1 cellular context compared by ENCODE assay signal in the genomic region with DNA sequence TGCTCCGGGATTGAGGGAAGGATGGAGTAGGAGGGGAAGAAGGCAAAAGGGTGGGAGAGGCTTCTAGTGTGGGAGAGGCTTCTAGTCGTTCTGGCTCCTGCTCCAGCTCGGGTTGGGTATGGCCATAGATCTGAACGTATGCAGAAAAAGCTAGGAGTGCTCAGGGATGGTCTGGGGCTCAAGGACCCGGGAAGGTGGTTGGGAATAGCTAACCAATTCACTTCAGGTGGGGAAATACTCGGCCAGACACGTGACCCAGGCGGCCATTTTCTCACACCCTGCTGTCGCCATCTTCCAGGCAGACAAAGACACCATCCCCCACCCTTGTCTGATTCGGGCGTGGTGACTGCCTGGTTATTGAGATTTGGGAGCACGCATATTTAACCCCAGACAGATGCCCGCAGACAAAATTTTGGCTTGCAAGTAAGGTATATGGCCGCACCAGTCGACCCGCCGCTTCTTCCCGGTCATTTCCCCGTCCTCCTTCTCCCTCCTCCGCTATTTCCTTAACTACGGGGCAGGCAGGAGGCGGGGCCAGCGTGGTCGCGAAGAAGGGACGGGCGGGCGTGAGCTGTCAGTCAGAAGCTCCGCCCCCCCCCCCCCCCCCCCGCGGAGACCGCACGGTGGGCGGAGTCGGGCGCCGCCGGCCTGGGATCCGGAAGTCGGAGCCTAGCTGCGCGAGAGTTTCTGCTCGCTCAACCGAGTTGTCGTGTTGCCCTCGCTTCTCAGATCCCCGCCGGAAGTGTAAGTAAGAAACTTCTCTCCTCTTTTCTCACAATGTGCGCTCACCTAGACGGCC.
A peak's percentile ranks its signal among the peaks of the same experiment; 100 is the strongest.
TF ChIP-seq lines count a peak whose summit lies in the region.

A gene with protein sequence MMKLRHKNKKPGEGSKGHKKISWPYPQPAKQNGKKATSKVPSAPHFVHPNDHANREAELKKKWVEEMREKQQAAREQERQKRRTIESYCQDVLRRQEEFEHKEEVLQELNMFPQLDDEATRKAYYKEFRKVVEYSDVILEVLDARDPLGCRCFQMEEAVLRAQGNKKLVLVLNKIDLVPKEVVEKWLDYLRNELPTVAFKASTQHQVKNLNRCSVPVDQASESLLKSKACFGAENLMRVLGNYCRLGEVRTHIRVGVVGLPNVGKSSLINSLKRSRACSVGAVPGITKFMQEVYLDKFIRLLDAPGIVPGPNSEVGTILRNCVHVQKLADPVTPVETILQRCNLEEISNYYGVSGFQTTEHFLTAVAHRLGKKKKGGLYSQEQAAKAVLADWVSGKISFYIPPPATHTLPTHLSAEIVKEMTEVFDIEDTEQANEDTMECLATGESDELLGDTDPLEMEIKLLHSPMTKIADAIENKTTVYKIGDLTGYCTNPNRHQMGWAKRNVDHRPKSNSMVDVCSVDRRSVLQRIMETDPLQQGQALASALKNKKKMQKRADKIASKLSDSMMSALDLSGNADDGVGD (plus strand): TSS at position 661 of the 799 bp plus-strand sequence. CDS start 2,348 bp downstream, outside the sequence.

TF ChIP-seq in HepG2, 621 proteins besides CTCF, POLR2A, EP300 and RAD21 (continued from another document and continues in another):
- TF ChIP-seq, protein P1, sequence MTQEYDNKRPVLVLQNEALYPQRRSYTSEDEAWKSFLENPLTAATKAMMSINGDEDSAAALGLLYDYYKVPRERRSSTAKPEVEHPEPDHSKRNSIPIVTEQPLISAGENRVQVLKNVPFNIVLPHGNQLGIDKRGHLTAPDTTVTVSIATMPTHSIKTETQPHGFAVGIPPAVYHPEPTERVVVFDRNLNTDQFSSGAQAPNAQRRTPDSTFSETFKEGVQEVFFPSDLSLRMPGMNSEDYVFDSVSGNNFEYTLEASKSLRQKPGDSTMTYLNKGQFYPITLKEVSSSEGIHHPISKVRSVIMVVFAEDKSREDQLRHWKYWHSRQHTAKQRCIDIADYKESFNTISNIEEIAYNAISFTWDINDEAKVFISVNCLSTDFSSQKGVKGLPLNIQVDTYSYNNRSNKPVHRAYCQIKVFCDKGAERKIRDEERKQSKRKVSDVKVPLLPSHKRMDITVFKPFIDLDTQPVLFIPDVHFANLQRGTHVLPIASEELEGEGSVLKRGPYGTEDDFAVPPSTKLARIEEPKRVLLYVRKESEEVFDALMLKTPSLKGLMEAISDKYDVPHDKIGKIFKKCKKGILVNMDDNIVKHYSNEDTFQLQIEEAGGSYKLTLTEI (CRISPR knock-in tag; conservative IDR thresholded peaks at IDR 0.05): no peak
- TF ChIP-seq GTF3A (CRISPR knock-in tag; conservative IDR thresholded peaks at IDR 0.05) (no peak), RAD51 (IDR thresholded peaks at IDR 0.05; ENCODE audit: borderline replicate concordance) (peak; percentile 64; the same call in 1 of the 2 replicates), DNMT3B (CRISPR knock-in tag; conservative IDR thresholded peaks at IDR 0.05) (no peak), PITX1 (CRISPR knock-in tag; IDR thresholded peaks at IDR 0.05) (no peak), JUNB (CRISPR knock-in tag; IDR thresholded peaks at IDR 0.05; ENCODE audit: borderline replicate concordance) (no peak), TBL1XR1 (IDR thresholded peaks at IDR 0.05; ENCODE audit: borderline replicate concordance, low read length, partially characterized antibody) (no peak), KAT2B (IDR thresholded peaks at IDR 0.05; ENCODE audit: borderline replicate concordance, low read depth, low read length) (no peak), ZNF160 (CRISPR knock-in tag; IDR thresholded peaks at IDR 0.05) (no peak), ZNF773 (CRISPR knock-in tag; IDR thresholded peaks at IDR 0.05; ENCODE audit: borderline replicate concordance) (no peak), ZSCAN22 (CRISPR knock-in tag; IDR thresholded peaks at IDR 0.05) (no peak), ZMYM2 (CRISPR knock-in tag; IDR thresholded peaks at IDR 0.05) (no peak), PHF8 (CRISPR knock-in tag; IDR thresholded peaks at IDR 0.05) (no peak), TOPORS (CRISPR knock-in tag; IDR thresholded peaks at IDR 0.05) (no peak), BRCA1 (CRISPR knock-in tag; IDR thresholded peaks at IDR 0.05) (no peak), SUZ12 (IDR thresholded peaks at IDR 0.05; ENCODE audit: low read depth, low read length) (no peak), FOXC1 (CRISPR knock-in tag; IDR thresholded peaks at IDR 0.05; ENCODE audit: borderline replicate concordance) (no peak), NCOA2 (CRISPR knock-in tag; IDR thresholded peaks at IDR 0.05) (no peak), XBP1 (CRISPR knock-in tag; IDR thresholded peaks at IDR 0.05) (no peak), SRSF4 (IDR thresholded peaks at IDR 0.05; ENCODE audit: low read depth, low read length, poor library complexity, severe bottlenecking) (no peak), MIER3 (CRISPR knock-in tag; IDR thresholded peaks at IDR 0.05; ENCODE audit: borderline replicate concordance) (no peak), ZZZ3 (CRISPR knock-in tag; IDR thresholded peaks at IDR 0.05; ENCODE audit: borderline replicate concordance) (no peak), MAFF (IDR thresholded peaks at IDR 0.05; ENCODE audit: low read depth, low read length) (no peak), HOXA7 (CRISPR knock-in tag; IDR thresholded peaks at IDR 0.05) (no peak), KDM1A (CRISPR knock-in tag; IDR thresholded peaks at IDR 0.05) (no peak), HDAC2 (CRISPR knock-in tag; IDR thresholded peaks at IDR 0.05) (no peak), ZNF850 (CRISPR knock-in tag; conservative IDR thresholded peaks at IDR 0.05) (no peak), NFE2L1 (CRISPR knock-in tag; IDR thresholded peaks at IDR 0.05; ENCODE audit: borderline replicate concordance) (no peak)
- TF ChIP-seq, protein P2, sequence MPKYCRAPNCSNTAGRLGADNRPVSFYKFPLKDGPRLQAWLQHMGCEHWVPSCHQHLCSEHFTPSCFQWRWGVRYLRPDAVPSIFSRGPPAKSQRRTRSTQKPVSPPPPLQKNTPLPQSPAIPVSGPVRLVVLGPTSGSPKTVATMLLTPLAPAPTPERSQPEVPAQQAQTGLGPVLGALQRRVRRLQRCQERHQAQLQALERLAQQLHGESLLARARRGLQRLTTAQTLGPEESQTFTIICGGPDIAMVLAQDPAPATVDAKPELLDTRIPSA (CRISPR knock-in tag; IDR thresholded peaks at IDR 0.05; ENCODE audit: borderline replicate concordance): no peak
- TF ChIP-seq, protein P3, sequence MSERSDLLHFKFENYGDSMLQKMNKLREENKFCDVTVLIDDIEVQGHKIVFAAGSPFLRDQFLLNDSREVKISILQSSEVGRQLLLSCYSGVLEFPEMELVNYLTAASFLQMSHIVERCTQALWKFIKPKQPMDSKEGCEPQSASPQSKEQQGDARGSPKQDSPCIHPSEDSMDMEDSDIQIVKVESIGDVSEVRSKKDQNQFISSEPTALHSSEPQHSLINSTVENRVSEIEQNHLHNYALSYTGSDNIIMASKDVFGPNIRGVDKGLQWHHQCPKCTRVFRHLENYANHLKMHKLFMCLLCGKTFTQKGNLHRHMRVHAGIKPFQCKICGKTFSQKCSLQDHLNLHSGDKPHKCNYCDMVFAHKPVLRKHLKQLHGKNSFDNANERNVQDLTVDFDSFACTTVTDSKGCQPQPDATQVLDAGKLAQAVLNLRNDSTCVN (CRISPR knock-in tag; IDR thresholded peaks at IDR 0.05; ENCODE audit: borderline replicate concordance): no peak
- TF ChIP-seq, protein P4, sequence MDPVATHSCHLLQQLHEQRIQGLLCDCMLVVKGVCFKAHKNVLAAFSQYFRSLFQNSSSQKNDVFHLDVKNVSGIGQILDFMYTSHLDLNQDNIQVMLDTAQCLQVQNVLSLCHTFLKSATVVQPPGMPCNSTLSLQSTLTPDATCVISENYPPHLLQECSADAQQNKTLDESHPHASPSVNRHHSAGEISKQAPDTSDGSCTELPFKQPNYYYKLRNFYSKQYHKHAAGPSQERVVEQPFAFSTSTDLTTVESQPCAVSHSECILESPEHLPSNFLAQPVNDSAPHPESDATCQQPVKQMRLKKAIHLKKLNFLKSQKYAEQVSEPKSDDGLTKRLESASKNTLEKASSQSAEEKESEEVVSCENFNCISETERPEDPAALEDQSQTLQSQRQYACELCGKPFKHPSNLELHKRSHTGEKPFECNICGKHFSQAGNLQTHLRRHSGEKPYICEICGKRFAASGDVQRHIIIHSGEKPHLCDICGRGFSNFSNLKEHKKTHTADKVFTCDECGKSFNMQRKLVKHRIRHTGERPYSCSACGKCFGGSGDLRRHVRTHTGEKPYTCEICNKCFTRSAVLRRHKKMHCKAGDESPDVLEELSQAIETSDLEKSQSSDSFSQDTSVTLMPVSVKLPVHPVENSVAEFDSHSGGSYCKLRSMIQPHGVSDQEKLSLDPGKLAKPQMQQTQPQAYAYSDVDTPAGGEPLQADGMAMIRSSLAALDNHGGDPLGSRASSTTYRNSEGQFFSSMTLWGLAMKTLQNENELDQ (CRISPR knock-in tag; IDR thresholded peaks at IDR 0.05; ENCODE audit: borderline replicate concordance): no peak
- TF ChIP-seq, protein P5, sequence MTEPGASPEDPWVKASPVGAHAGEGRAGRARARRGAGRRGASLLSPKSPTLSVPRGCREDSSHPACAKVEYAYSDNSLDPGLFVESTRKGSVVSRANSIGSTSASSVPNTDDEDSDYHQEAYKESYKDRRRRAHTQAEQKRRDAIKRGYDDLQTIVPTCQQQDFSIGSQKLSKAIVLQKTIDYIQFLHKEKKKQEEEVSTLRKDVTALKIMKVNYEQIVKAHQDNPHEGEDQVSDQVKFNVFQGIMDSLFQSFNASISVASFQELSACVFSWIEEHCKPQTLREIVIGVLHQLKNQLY (CRISPR knock-in tag; IDR thresholded peaks at IDR 0.05): no peak
- TF ChIP-seq, protein P6, sequence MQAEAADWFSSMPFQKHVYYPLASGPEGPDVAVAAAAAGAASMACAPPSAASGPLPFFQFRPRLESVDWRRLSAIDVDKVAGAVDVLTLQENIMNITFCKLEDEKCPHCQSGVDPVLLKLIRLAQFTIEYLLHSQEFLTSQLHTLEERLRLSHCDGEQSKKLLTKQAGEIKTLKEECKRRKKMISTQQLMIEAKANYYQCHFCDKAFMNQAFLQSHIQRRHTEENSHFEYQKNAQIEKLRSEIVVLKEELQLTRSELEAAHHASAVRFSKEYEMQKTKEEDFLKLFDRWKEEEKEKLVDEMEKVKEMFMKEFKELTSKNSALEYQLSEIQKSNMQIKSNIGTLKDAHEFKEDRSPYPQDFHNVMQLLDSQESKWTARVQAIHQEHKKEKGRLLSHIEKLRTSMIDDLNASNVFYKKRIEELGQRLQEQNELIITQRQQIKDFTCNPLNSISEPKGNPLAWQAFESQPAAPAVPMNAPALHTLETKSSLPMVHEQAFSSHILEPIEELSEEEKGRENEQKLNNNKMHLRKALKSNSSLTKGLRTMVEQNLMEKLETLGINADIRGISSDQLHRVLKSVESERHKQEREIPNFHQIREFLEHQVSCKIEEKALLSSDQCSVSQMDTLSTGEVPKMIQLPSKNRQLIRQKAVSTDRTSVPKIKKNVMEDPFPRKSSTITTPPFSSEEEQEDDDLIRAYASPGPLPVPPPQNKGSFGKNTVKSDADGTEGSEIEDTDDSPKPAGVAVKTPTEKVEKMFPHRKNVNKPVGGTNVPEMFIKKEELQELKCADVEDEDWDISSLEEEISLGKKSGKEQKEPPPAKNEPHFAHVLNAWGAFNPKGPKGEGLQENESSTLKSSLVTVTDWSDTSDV (CRISPR knock-in tag; IDR thresholded peaks at IDR 0.05): no peak
- TF ChIP-seq, protein P7, sequence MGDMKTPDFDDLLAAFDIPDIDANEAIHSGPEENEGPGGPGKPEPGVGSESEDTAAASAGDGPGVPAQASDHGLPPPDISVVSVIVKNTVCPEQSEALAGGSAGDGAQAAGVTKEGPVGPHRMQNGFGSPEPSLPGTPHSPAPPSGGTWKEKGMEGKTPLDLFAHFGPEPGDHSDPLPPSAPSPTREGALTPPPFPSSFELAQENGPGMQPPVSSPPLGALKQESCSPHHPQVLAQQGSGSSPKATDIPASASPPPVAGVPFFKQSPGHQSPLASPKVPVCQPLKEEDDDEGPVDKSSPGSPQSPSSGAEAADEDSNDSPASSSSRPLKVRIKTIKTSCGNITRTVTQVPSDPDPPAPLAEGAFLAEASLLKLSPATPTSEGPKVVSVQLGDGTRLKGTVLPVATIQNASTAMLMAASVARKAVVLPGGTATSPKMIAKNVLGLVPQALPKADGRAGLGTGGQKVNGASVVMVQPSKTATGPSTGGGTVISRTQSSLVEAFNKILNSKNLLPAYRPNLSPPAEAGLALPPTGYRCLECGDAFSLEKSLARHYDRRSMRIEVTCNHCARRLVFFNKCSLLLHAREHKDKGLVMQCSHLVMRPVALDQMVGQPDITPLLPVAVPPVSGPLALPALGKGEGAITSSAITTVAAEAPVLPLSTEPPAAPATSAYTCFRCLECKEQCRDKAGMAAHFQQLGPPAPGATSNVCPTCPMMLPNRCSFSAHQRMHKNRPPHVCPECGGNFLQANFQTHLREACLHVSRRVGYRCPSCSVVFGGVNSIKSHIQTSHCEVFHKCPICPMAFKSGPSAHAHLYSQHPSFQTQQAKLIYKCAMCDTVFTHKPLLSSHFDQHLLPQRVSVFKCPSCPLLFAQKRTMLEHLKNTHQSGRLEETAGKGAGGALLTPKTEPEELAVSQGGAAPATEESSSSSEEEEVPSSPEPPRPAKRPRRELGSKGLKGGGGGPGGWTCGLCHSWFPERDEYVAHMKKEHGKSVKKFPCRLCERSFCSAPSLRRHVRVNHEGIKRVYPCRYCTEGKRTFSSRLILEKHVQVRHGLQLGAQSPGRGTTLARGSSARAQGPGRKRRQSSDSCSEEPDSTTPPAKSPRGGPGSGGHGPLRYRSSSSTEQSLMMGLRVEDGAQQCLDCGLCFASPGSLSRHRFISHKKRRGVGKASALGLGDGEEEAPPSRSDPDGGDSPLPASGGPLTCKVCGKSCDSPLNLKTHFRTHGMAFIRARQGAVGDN (CRISPR knock-in tag; IDR thresholded peaks at IDR 0.05): peak; percentile 78
- TF ChIP-seq, protein P8, sequence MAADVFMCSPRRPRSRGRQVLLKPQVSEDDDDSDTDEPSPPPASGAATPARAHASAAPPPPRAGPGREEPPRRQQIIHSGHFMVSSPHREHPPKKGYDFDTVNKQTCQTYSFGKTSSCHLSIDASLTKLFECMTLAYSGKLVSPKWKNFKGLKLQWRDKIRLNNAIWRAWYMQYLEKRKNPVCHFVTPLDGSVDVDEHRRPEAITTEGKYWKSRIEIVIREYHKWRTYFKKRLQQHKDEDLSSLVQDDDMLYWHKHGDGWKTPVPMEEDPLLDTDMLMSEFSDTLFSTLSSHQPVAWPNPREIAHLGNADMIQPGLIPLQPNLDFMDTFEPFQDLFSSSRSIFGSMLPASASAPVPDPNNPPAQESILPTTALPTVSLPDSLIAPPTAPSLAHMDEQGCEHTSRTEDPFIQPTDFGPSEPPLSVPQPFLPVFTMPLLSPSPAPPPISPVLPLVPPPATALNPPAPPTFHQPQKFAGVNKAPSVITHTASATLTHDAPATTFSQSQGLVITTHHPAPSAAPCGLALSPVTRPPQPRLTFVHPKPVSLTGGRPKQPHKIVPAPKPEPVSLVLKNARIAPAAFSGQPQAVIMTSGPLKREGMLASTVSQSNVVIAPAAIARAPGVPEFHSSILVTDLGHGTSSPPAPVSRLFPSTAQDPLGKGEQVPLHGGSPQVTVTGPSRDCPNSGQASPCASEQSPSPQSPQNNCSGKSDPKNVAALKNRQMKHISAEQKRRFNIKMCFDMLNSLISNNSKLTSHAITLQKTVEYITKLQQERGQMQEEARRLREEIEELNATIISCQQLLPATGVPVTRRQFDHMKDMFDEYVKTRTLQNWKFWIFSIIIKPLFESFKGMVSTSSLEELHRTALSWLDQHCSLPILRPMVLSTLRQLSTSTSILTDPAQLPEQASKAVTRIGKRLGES (CRISPR knock-in tag; IDR thresholded peaks at IDR 0.05; ENCODE audit: borderline replicate concordance): no peak
- TF ChIP-seq, protein P9, sequence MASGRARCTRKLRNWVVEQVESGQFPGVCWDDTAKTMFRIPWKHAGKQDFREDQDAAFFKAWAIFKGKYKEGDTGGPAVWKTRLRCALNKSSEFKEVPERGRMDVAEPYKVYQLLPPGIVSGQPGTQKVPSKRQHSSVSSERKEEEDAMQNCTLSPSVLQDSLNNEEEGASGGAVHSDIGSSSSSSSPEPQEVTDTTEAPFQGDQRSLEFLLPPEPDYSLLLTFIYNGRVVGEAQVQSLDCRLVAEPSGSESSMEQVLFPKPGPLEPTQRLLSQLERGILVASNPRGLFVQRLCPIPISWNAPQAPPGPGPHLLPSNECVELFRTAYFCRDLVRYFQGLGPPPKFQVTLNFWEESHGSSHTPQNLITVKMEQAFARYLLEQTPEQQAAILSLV (CRISPR knock-in tag; IDR thresholded peaks at IDR 0.05; ENCODE audit: borderline replicate concordance): no peak
